Comparison of ENCODE assay signal across 8 cellular contexts in the genomic region with DNA sequence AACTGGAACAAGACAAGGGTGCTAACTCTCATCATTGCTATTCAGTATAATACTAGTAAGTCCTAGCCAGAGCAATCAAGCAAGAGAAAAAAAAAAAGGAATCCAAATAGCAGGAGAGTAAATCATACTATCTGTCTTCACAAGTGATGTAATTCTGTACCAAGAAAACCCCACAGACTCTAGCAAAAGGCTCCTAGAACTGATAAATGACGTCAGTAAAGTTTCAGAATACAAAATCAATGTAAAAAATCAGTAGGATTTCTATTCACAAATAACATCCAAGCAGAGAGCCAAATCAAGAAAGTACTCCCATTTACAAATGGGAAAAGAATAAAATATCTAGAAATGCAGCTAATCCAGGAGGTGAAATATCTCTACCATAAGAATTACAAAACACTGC.
"Had no signal": no experiment of that assay in that cellular context is flagged by ENCODE, and none has a peak within 500 bp of the region (broad histone marks: within the 10 kb centered on the region; RNA-seq: fewer than 3 reads in every experiment).

No MANE protein-coding gene starts in this region.

- DNase-seq: GDM1, GF-D8 had no signal

- FAIRE-seq: G401.6, GM12878, GM12891, GM12892, GM18507, GM19239 had no signal

- ATAC-seq: GM12878 had no signal

- H3K4me3 ChIP-seq: GM12878 had no signal
